8 cellular contexts compared by ENCODE assay signal in the genomic region with DNA sequence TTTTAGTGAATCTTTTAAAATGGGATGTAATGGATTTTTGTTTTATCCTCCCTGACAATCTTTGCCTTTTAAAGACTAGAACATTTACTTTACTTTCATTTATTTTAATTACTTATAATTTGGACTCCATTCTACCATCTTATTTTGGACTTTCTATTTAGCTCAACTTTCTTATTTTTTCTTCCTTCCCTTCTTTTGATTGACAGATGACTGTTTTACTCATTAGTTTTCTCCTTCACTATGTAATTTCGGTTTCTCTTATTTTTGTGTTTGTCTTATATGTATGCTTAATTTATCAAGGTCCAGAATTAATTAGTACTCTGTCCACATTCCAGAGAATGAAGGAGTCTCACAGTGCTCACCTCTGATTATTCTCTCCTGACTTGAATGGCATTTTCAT.
"Had no signal": no experiment of that assay in that cellular context is flagged by ENCODE, and none has a peak within 500 bp of the region (broad histone marks: within the 10 kb centered on the region; RNA-seq: fewer than 3 reads in every experiment).

No MANE protein-coding gene starts in this region.

- H3K4me3 ChIP-seq: GM23248, K562 had no signal

- H2AFZ ChIP-seq: GM23248 had no signal

- H3K9ac ChIP-seq: GM23248 had no signal

- DNase-seq: GM23248, GOT3, H7, HCEC 1CT, IMR-90, KG1 had no signal

- ATAC-seq: K562 had no signal

- H3K27ac ChIP-seq: GM23248 had no signal

- FAIRE-seq: HTR-8/SVneo, K562 had no signal
